In genomic region chr22:23888615-23889401, GRCh38 we compare ENCODE assay signal across 10 cellular contexts. TPM values are rescaled to one million over a fixed set of nuclear protein-coding genes. Genes with fewer than 3 reads are reported as not detected.
A peak's percentile ranks its signal among the peaks of the same experiment; 100 is the strongest.
DNase-seq lines count a peak whose midpoint lies in the region; ATAC-seq, FAIRE-seq and TF ChIP-seq lines count a peak whose summit lies in the region.
"Had no signal": no experiment of that assay in that cellular context is flagged by ENCODE, and none has a peak within 500 bp of the region (broad histone marks: within the 10 kb centered on the region; RNA-seq: fewer than 3 reads in every experiment).

No MANE protein-coding gene starts in this region.

- no peaks in the 10 kb centered on the region for H3K27me3 Mint-ChIP-seq in activated T-helper 17 cell treated with anti-CD3 and anti-CD28 coated beads, Interleukin-2, amount 50 U/mL, for 72 hours
- no peaks in the 10 kb centered on the region for H3K27me3 Mint-ChIP-seq in activated CD8-positive, alpha-beta T cell treated with anti-CD3 and anti-CD28 coated beads, Interleukin-2, amount 10 ng/mL, durations not matched to agents 7 days and 5 days (ENCODE audit: low read depth)

- H3K4me1 ChIP-seq in heart right ventricle (peaks cover 0 to 13% (median 4%) of the 10 kb centered on the region in 9 donors), right atrium auricular region (peaks cover 0 to 21% of the 10 kb centered on the region in 2 donors)

- intact Hi-C loops in Right ventricle myocardium inferior (cut with DNase I) (no loop called here), heart right ventricle (cut with DNase I) (no loop called here)

- 76 to 84% methylated on average over 11 of the region's 11 CpGs for WGBS in heart right ventricle, 2 donors

- H3K27me3 ChIP-seq in heart right ventricle (no peaks in the 10 kb centered on the region), right atrium auricular region (no peaks in the 10 kb centered on the region)

- H3K36me3 Mint-ChIP-seq in activated T-helper 17 cell treated with anti-CD3 and anti-CD28 coated beads, Interleukin-2, amount 50 U/mL, for 72 hours (ENCODE audit: low read depth) = peaks cover 3% of the 10 kb centered on the region
- peaks cover 7% of the 10 kb centered on the region for H3K36me3 Mint-ChIP-seq in activated CD8-positive, alpha-beta T cell treated with anti-CD3 and anti-CD28 coated beads, Interleukin-2, amount 10 ng/mL, durations not matched to agents 7 days and 5 days (ENCODE audit: low read depth)
- H3K36me3 Mint-ChIP-seq: CD4-positive, CD25-positive, alpha-beta regulatory T cell had no signal

- peak; percentile 74 for FAIRE-seq in urothelium cell line (lab: Jason Lieb, UNC)

- no peaks in the 10 kb centered on the region for H3K9me3 Mint-ChIP-seq in activated T-helper 17 cell treated with anti-CD3 and anti-CD28 coated beads, Interleukin-2, amount 50 U/mL, for 72 hours
- no peaks in the 10 kb centered on the region for H3K9me3 Mint-ChIP-seq in activated CD8-positive, alpha-beta T cell treated with anti-CD3 and anti-CD28 coated beads, Interleukin-2, amount 10 ng/mL, durations not matched to agents 7 days and 5 days (ENCODE audit: insufficient read depth)
- H3K9me3 Mint-ChIP-seq: CD4-positive, CD25-positive, alpha-beta regulatory T cell had no signal

- peak overlapping the region; percentile 53 for H3K27ac Mint-ChIP-seq in activated T-helper 17 cell treated with anti-CD3 and anti-CD28 coated beads, Interleukin-2, amount 50 U/mL, for 72 hours
- no peak overlapping the region for H3K27ac Mint-ChIP-seq in activated CD8-positive, alpha-beta T cell treated with anti-CD3 and anti-CD28 coated beads, Interleukin-2, amount 10 ng/mL, durations not matched to agents 7 days and 5 days

- TF ChIP-seq CTCF in heart right ventricle (IDR thresholded peaks at IDR 0.05) = peak in 3 of 9 donors; percentile 13 to 19 (median 14)
- TF ChIP-seq CTCF in right atrium auricular region (IDR thresholded peaks at IDR 0.05) = peak in 1 of 2 donors; percentile 26

- H3K4me3 ChIP-seq in heart right ventricle = no peak overlapping the region
- H3K4me3 ChIP-seq in right atrium auricular region = no peak overlapping the region

- peaks cover 6% of the 10 kb centered on the region for H3K4me1 Mint-ChIP-seq in activated T-helper 17 cell treated with anti-CD3 and anti-CD28 coated beads, Interleukin-2, amount 50 U/mL, for 72 hours
- peaks cover 15% of the 10 kb centered on the region for H3K4me1 Mint-ChIP-seq in activated CD8-positive, alpha-beta T cell treated with anti-CD3 and anti-CD28 coated beads, Interleukin-2, amount 10 ng/mL, durations not matched to agents 7 days and 5 days (ENCODE audit: low read depth)

- POLR2A ChIA-PET in activated CD8-positive, alpha-beta T cell treated with anti-CD3 and anti-CD28 coated beads, Interleukin-2, amount 10 ng/mL, durations not matched to agents 7 days and 5 days (lab: Charles Lee) = interaction anchor here (0.6 kb wide), 1 partner anchor 25 kb away, joined by 3 read pairs; no protein-coding TSS in a partner anchor

- H3K9me3 ChIP-seq in heart right ventricle (no peaks in the 10 kb centered on the region), right atrium auricular region (no peaks in the 10 kb centered on the region)

- no peak overlapping the region for H3K4me3 Mint-ChIP-seq in activated T-helper 17 cell treated with anti-CD3 and anti-CD28 coated beads, Interleukin-2, amount 50 U/mL, for 72 hours
- no peak overlapping the region for H3K4me3 Mint-ChIP-seq in activated CD8-positive, alpha-beta T cell treated with anti-CD3 and anti-CD28 coated beads, Interleukin-2, amount 10 ng/mL, durations not matched to agents 7 days and 5 days
- H3K4me3 Mint-ChIP-seq: CD4-positive, CD25-positive, alpha-beta regulatory T cell had no signal

- H3K36me3 ChIP-seq in heart right ventricle (peaks cover 0 to 26% (median 0%) of the 10 kb centered on the region in 9 donors), right atrium auricular region (no peaks in the 10 kb centered on the region)

- CTCF ChIA-PET in activated CD8-positive, alpha-beta T cell treated with anti-CD3 and anti-CD28 coated beads, Interleukin-2, amount 10 ng/mL, durations not matched to agents 7 days and 5 days (lab: Charles Lee) = interaction anchor here (1.1 kb wide), 1 partner anchor 31 kb away, joined by 3 read pairs; the partner anchor contains the start of gene SLC2A11

- DNase-seq in Right ventricle myocardium inferior (ENCODE audit: missing footprints) (peak; percentile 69), heart right ventricle (no peak), right atrium auricular region (ENCODE audit: low spot score) (no peak), urothelium cell line (ENCODE audit: low spot score) (peak; percentile 47)
- DNase-seq in activated CD8-positive, alpha-beta T cell treated with anti-CD3 and anti-CD28 coated beads, Interleukin-2, amount 10 ng/mL, durations not matched to agents 7 days and 5 days = no peak
- DNase-seq: CD4-positive, CD25-positive, alpha-beta regulatory T cell; NCI-H2081 had no signal

- H3K27ac ChIP-seq in heart right ventricle = peak overlapping the region in 3 of 10 donors; percentile 1 to 56 (median 21)
- H3K27ac ChIP-seq in right atrium auricular region = peak overlapping the region; percentile 51 to 60

- ATAC-seq in Right ventricle myocardium inferior (no peak), heart right ventricle (no peak), GM19463 (IDR thresholded peaks at IDR 0.05; ENCODE audit: unreplicated experiment) (no peak), HG03565 (IDR thresholded peaks at IDR 0.05; ENCODE audit: unreplicated experiment) (no peak)
- ATAC-seq in activated T-helper 17 cell treated with anti-CD3 and anti-CD28 coated beads, Interleukin-2, amount 50 U/mL, for 72 hours (replicated peaks) = no peak
- no peak for ATAC-seq in activated CD8-positive, alpha-beta T cell treated with anti-CD3 and anti-CD28 coated beads, Interleukin-2, amount 10 ng/mL, durations not matched to agents 7 days and 5 days

RNA-seq across cellular contexts. Expression of gene MIF, which starts 5.4 kb away (rescaled TPM):
- 272 TPM for total RNA-seq in Right ventricle myocardium inferior
- total RNA-seq in heart right ventricle = 100 to 1,000 TPM; 135 to 457 (median 225) TPM
- 100 to 1,000 TPM; 474 to 634 TPM for polyA plus RNA-seq in heart right ventricle
- total RNA-seq in activated T-helper 17 cell treated with anti-CD3 and anti-CD28 coated beads, Interleukin-2, amount 50 U/mL, for 72 hours = 1,000 to 10,000 TPM; 1,250 to 1,556 TPM
- 100 to 1,000 TPM; 176 to 273 TPM for total RNA-seq in right atrium auricular region
- total RNA-seq in activated CD8-positive, alpha-beta T cell treated with anti-CD3 and anti-CD28 coated beads, Interleukin-2, amount 10 ng/mL, durations not matched to agents 7 days and 5 days = 1,000 to 10,000 TPM; 1,002 to 1,009 TPM

RNA-seq across cellular contexts. Expression of gene SLC2A11, which starts 31.1 kb away (rescaled TPM):
- total RNA-seq in Right ventricle myocardium inferior (20.3 TPM), heart right ventricle (10 to 100 TPM; 16.1 to 30.4 (median 21.2) TPM), right atrium auricular region (10 to 100 TPM; 10.6 to 15.5 TPM)
- polyA plus RNA-seq in heart right ventricle = 10 to 100 TPM in 1 of 2 donors, 1 to 10 TPM in 1; 8.3 to 42.1 TPM
- 1 to 10 TPM; 3.8 to 5.9 TPM for total RNA-seq in activated T-helper 17 cell treated with anti-CD3 and anti-CD28 coated beads, Interleukin-2, amount 50 U/mL, for 72 hours
- total RNA-seq in activated CD8-positive, alpha-beta T cell treated with anti-CD3 and anti-CD28 coated beads, Interleukin-2, amount 10 ng/mL, durations not matched to agents 7 days and 5 days = 1 to 10 TPM; 6.7 to 7.9 TPM

RNA-seq across cellular contexts. Expression of gene DERL3, which starts 50.0 kb away (rescaled TPM):
- total RNA-seq in Right ventricle myocardium inferior (3.1 TPM), heart right ventricle (1 to 10 TPM in 9 of 10 donors, under 1 TPM in 1; 0.91 to 5.1 (median 1.7) TPM), right atrium auricular region (10 to 100 TPM in 1 of 2 donors, 1 to 10 TPM in 1; 4.0 to 10.6 TPM)
- polyA plus RNA-seq in heart right ventricle = 10 to 100 TPM in 1 of 2 donors, 1 to 10 TPM in 1; 2.0 to 14.1 TPM
- 1 to 10 TPM; 5.0 to 9.3 TPM for total RNA-seq in activated T-helper 17 cell treated with anti-CD3 and anti-CD28 coated beads, Interleukin-2, amount 50 U/mL, for 72 hours
- total RNA-seq in activated CD8-positive, alpha-beta T cell treated with anti-CD3 and anti-CD28 coated beads, Interleukin-2, amount 10 ng/mL, durations not matched to agents 7 days and 5 days = 1 to 10 TPM; 8.1 to 10.0 TPM

Comparison
In these comparisons a context has a peak if more than half of its experiments do, and no peak if none do; other contexts are left out.
1. DNase-seq: peak in Right ventricle myocardium inferior (single experiment) and urothelium cell line (single experiment); none in heart right ventricle (0 of 2), right atrium auricular region (single experiment) and activated CD8-positive, alpha-beta T cell treated with anti-CD3 and anti-CD28 coated beads, Interleukin-2, amount 10 ng/mL, durations not matched to agents 7 days and 5 days (single experiment).